In the genomic region with DNA sequence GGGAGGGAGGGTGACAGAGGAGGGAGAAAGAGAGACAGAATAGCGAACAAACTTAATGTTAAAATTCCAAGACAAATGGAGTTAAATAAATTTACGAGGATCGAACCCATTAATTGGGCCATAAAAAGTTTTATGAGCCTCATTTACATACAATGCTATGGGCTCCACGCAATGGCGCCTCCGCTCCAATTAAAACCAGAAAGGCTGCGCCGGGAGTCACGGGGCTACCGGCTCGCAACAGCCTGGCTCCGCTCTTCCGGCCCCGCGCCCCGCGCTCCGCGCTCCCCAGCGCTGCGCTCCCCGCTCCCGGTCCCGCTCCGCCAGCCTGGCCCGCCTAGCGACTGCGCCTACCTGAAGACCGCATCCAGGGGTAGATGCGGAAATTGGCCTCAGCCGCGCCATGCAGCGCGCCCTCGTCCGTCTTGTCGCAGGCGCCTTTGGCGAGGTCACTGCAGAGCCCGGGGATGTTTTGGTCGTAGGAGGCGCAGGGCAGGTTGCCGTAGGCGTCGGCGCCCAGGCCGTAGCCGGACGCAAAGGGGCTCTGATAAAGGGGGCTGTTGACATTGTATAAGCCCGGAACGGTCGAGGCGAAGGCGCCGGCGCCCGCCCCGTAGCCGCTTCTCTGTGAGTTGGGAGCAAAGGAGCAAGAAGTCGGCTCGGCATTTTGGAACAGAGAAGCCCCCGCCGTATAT, we compare ENCODE assay signal across 9 cellular contexts. TPM values are rescaled to one million over a fixed set of nuclear protein-coding genes. Genes with fewer than 3 reads are reported as not detected.
DNase-seq lines count a peak whose midpoint lies in the region; ATAC-seq and TF ChIP-seq lines count a peak whose summit lies in the region.
"Had no signal": no experiment of that assay in that cellular context is flagged by ENCODE, and none has a peak within 500 bp of the region (broad histone marks: within the 10 kb centered on the region; RNA-seq: fewer than 3 reads in every experiment).

No MANE protein-coding gene starts in this region.

- ATAC-seq in HG02588 (IDR thresholded peaks at IDR 0.05; ENCODE audit: unreplicated experiment): no peak

- no peaks in the 10 kb centered on the region for H3K36me3 ChIP-seq in NT2/D1 (ENCODE audit: insufficient read depth, insufficient read length, low read length)
- no peaks in the 10 kb centered on the region for H3K36me3 ChIP-seq in esophagus (ENCODE audit: control insufficient read depth in 2 of 2, insufficient read depth in 2 of 2, low read length in 1 of 2)
- H3K36me3 ChIP-seq in rectal smooth muscle tissue (ENCODE audit: control insufficient read depth, insufficient read depth, low read length): no peaks in the 10 kb centered on the region

- H3K4me3 ChIP-seq in NT2/D1 (ENCODE audit: insufficient read length, low read depth) (peak overlapping the region; percentile 47), esophagus (ENCODE audit: low read depth in 1 of 2, low read length in 2 of 2) (peak overlapping the region; percentile 49 to 53), rectal smooth muscle tissue (ENCODE audit: low read length) (peak overlapping the region; percentile 69)

- H3K9me3 ChIP-seq in NT2/D1 (ENCODE audit: insufficient read depth, low read length): peaks cover 10% of the 10 kb centered on the region
- peaks cover 0 to 5% of the 10 kb centered on the region in 2 donors for H3K9me3 ChIP-seq in esophagus (ENCODE audit: control insufficient read depth in 2 of 2, insufficient read depth in 1 of 2, low read depth in 1 of 2, low read length in 1 of 2)

- H3K27me3 ChIP-seq in NT2/D1 (ENCODE audit: insufficient read depth, insufficient read length): peaks cover 100% of the 10 kb centered on the region
- peaks cover 4 to 41% of the 10 kb centered on the region in 2 donors for H3K27me3 ChIP-seq in esophagus (ENCODE audit: control insufficient read depth in 1 of 2, insufficient read depth in 2 of 2, low read length in 2 of 2)
- H3K27me3 ChIP-seq in rectal smooth muscle tissue (ENCODE audit: control insufficient read depth, insufficient read depth, low read length): peaks cover 8% of the 10 kb centered on the region

- H3K4me1 ChIP-seq in NT2/D1 (ENCODE audit: insufficient read depth, insufficient read length) (peaks cover 6% of the 10 kb centered on the region), esophagus (ENCODE audit: control insufficient read depth in 2 of 2, insufficient read depth in 2 of 2, low read length in 1 of 2) (peaks cover 8 to 15% of the 10 kb centered on the region in 2 donors), rectal smooth muscle tissue (ENCODE audit: control insufficient read depth, insufficient read depth, low read length) (peaks cover 12% of the 10 kb centered on the region)

- in situ Hi-C loops in GM13976 (cut with MboI; ENCODE audit: low sequenced_read_pairs, unreplicated experiment): loop anchor here (5.0 to 25.0 kb wide), 4 partner anchors 301 to 781 kb away; no protein-coding TSS in a partner anchor

- H3K27ac ChIP-seq in esophagus (ENCODE audit: low read depth in 2 of 2, low read length in 1 of 2): peak overlapping the region in 1 of 2 donors; percentile 14
- peak overlapping the region; percentile 89 for H3K27ac ChIP-seq in rectal smooth muscle tissue (ENCODE audit: low read depth, low read length)

- peak; percentile 18 for DNase-seq in GM04504 (ENCODE audit: low read depth)
- no peak for DNase-seq in NT2/D1 (ENCODE audit: low read depth, low spot score)
- DNase-seq in GM13976 (ENCODE audit: low spot score): no peak
- DNase-seq in occipital lobe (lab: John Stamatoyannopoulos, UW): no peak
- DNase-seq in DMS153 (lab: John Stamatoyannopoulos, UW): no peak

- no peak for TF ChIP-seq CTCF in GM13976 (IDR thresholded peaks at IDR 0.05; ENCODE audit: borderline replicate concordance, control extremely low read depth, extremely low read depth, insufficient read depth, missing control alignments)

- H3K9ac ChIP-seq in NT2/D1 (ENCODE audit: insufficient read length, low read depth): peak overlapping the region; percentile 47
- peak overlapping the region; percentile 3 for H3K9ac ChIP-seq in rectal smooth muscle tissue (ENCODE audit: low read length)

- 4 to 7% methylated on average over 58 to 63 of the region's 63 CpGs for WGBS in esophagus, 2 donors

RNA-seq across cellular contexts. Expression of a gene that starts 0.5 kb away (rescaled TPM):
- polyA plus RNA-seq in esophagus: 1 to 10 TPM; 1.5 to 1.8 TPM
- not detected for total RNA-seq in occipital lobe
- total RNA-seq: T-helper 2 cell treated with Interferon-gamma antibody and Interleukin-4, amounts not matched to agents 100 ng/mL and 5 ng/mL, for 36 hours had no signal

RNA-seq across cellular contexts. Expression of a gene that starts 3.6 kb away (rescaled TPM):
- polyA plus RNA-seq in esophagus: 1 to 10 TPM; 3.3 to 4.3 TPM
- total RNA-seq in occipital lobe: not detected
- total RNA-seq: T-helper 2 cell treated with Interferon-gamma antibody and Interleukin-4, amounts not matched to agents 100 ng/mL and 5 ng/mL, for 36 hours had no signal

RNA-seq across cellular contexts. Expression of a gene that starts 8.4 kb away (rescaled TPM):
- polyA plus RNA-seq in esophagus: under 1 TPM; 0.19 to 0.69 TPM
- not detected for total RNA-seq in occipital lobe
- total RNA-seq: T-helper 2 cell treated with Interferon-gamma antibody and Interleukin-4, amounts not matched to agents 100 ng/mL and 5 ng/mL, for 36 hours had no signal

RNA-seq across cellular contexts. Expression of a gene that starts 9.4 kb away (rescaled TPM):
- polyA plus RNA-seq in esophagus: under 1 TPM; 0.49 TPM
- not detected for total RNA-seq in occipital lobe
- total RNA-seq: T-helper 2 cell treated with Interferon-gamma antibody and Interleukin-4, amounts not matched to agents 100 ng/mL and 5 ng/mL, for 36 hours had no signal

RNA-seq across cellular contexts. Expression of a gene that starts 12.5 kb away (rescaled TPM):
- 1 to 10 TPM; 1.7 to 3.5 TPM for polyA plus RNA-seq in esophagus
- not detected for total RNA-seq in occipital lobe
- total RNA-seq: T-helper 2 cell treated with Interferon-gamma antibody and Interleukin-4, amounts not matched to agents 100 ng/mL and 5 ng/mL, for 36 hours had no signal
